25 cellular contexts compared by ENCODE assay signal in genomic region chr15:98523912-98524255, GRCh38.
"Had no signal": no experiment of that assay in that cellular context is flagged by ENCODE, and none has a peak within 500 bp of the region (broad histone marks: within the 10 kb centered on the region; RNA-seq: fewer than 3 reads in every experiment).

No MANE protein-coding gene starts in this region.

- H3K4me1 ChIP-seq: breast epithelium had no signal

- H3K36me3 ChIP-seq: breast epithelium, esophagus squamous epithelium, heart right ventricle had no signal

- H3K27ac ChIP-seq: epithelial cell of prostate, esophagus squamous epithelium, heart right ventricle, testis had no signal

- H3K36me3 Mint-ChIP-seq: activated CD8-positive, alpha-beta memory T cell treated with anti-CD3 and anti-CD28 coated beads, Interleukin-2, amount 10 ng/mL, durations not matched to agents 7 days and 5 days; activated naive CD4-positive, alpha-beta T cell treated with anti-CD3 and anti-CD28 coated beads, Interleukin-2, amount 50 U/mL, for 24 hours; natural killer cell treated with Interleukin-12 subunit alpha and Interleukin-12 subunit beta and Interleukin-15 and Interleukin-18, amount 100 ng/mL, for 72 hours had no signal

- H3K4me1 Mint-ChIP-seq: activated CD4-positive, alpha-beta T cell treated with anti-CD3 and anti-CD28 coated beads for 36 hours; activated naive CD8-positive, alpha-beta T cell treated with anti-CD3 and anti-CD28 coated beads, Interleukin-2, amount 50 U/mL, for 24 hours had no signal

- ATAC-seq: activated CD4-positive, alpha-beta T cell treated with anti-CD3 and anti-CD28 coated beads for 36 hours; activated CD8-positive, alpha-beta memory T cell treated with anti-CD3 and anti-CD28 coated beads, Interleukin-2, amount 10 ng/mL, durations not matched to agents 7 days and 5 days; activated CD8-positive, alpha-beta T cell treated with anti-CD3 and anti-CD28 coated beads, Interleukin-2, amount 10 ng/mL, durations not matched to agents 7 days and 5 days; activated naive CD8-positive, alpha-beta T cell treated with anti-CD3 and anti-CD28 coated beads, Interleukin-2, amount 50 U/mL, for 24 hours; natural killer cell treated with Interleukin-12 subunit alpha and Interleukin-12 subunit beta and Interleukin-15 and Interleukin-18, amount 100 ng/mL, for 72 hours; right cardiac atrium; stimulated activated naive CD8-positive, alpha-beta T cell treated with anti-CD3 and anti-CD28 coated beads, Interleukin-15, Interleukin-2, amounts not matched to agents 100 U/mL and 50 U/mL, for 24 hours had no signal

- H3K9me3 Mint-ChIP-seq: activated naive CD4-positive, alpha-beta T cell treated with anti-CD3 and anti-CD28 coated beads, Interleukin-2, amount 50 U/mL, for 24 hours; activated naive CD8-positive, alpha-beta T cell treated with anti-CD3 and anti-CD28 coated beads, Interleukin-2, amount 50 U/mL, for 24 hours; activated T-helper 2 cell treated with anti-CD3 and anti-CD28 coated beads, Interferon-gamma antibody, Interleukin-2, Interleukin-4, amounts not matched to agents 10 μg/mL and 5 μg/mL and 100 μg/mL, durations not matched to agents 14 hours and 24 hours and 36 hours; natural killer cell treated with Interleukin-12 subunit alpha and Interleukin-12 subunit beta and Interleukin-15 and Interleukin-18, amount 100 ng/mL, for 72 hours; T-helper 2 cell treated with Interferon-gamma antibody and Interleukin-4, amounts not matched to agents 5 μg/mL and 100 μg/mL, for 36 hours had no signal

- DNase-seq: activated CD4-positive, alpha-beta T cell treated with anti-CD3 and anti-CD28 coated beads for 36 hours; activated CD4-positive, CD25-positive, alpha-beta regulatory T cell; activated CD8-positive, alpha-beta memory T cell treated with anti-CD3 and anti-CD28 coated beads, Interleukin-2, amount 10 ng/mL, durations not matched to agents 7 days and 5 days; activated CD8-positive, alpha-beta T cell treated with anti-CD3 and anti-CD28 coated beads, Interleukin-2, amount 10 ng/mL, durations not matched to agents 7 days and 5 days; activated naive CD8-positive, alpha-beta T cell treated with anti-CD3 and anti-CD28 coated beads, Interleukin-2, amount 50 U/mL, for 24 hours; activated T-cell treated with anti-CD3 and anti-CD28 coated beads, Interleukin-2, amount 50 U/mL, for 48 hours; amygdala; central memory CD4-positive, alpha-beta T cell; effector CD4-positive, alpha-beta T cell; esophagus squamous epithelium; foreskin melanocyte; heart right ventricle; stimulated activated CD4-positive, alpha-beta T cell treated with anti-CD3 and anti-CD28 coated beads, Interleukin-12 subunit alpha, Interleukin-12 subunit beta, amount 100 ng/mL, for 4 hours; stimulated activated CD4-positive, alpha-beta T cell treated with anti-CD3 and anti-CD28 coated beads, Interleukin-4, amount 100 ng/mL, for 1 hour; stimulated activated naive CD8-positive, alpha-beta T cell treated with anti-CD3 and anti-CD28 coated beads, Interleukin-15, Interleukin-2, amounts not matched to agents 100 U/mL and 50 U/mL, for 24 hours; T-helper 1 cell; testis; trophoblast cell had no signal

- H3K4me3 ChIP-seq: breast epithelium, esophagus squamous epithelium, heart right ventricle, testis had no signal

- H3K27ac Mint-ChIP-seq: activated CD4-positive, alpha-beta T cell treated with anti-CD3 and anti-CD28 coated beads for 36 hours; activated CD8-positive, alpha-beta memory T cell treated with anti-CD3 and anti-CD28 coated beads, Interleukin-2, amount 10 ng/mL, durations not matched to agents 7 days and 5 days; activated CD8-positive, alpha-beta T cell treated with anti-CD3 and anti-CD28 coated beads, Interleukin-2, amount 10 ng/mL, durations not matched to agents 7 days and 5 days; activated naive CD4-positive, alpha-beta T cell treated with anti-CD3 and anti-CD28 coated beads, Interleukin-2, amount 50 U/mL, for 24 hours; activated naive CD8-positive, alpha-beta T cell treated with anti-CD3 and anti-CD28 coated beads, Interleukin-2, amount 50 U/mL, for 24 hours; activated T-helper 2 cell treated with anti-CD3 and anti-CD28 coated beads, Interferon-gamma antibody, Interleukin-2, Interleukin-4, amounts not matched to agents 10 μg/mL and 5 μg/mL and 100 μg/mL, durations not matched to agents 14 hours and 24 hours and 36 hours; natural killer cell treated with Interleukin-12 subunit alpha and Interleukin-12 subunit beta and Interleukin-15 and Interleukin-18, amount 100 ng/mL, for 72 hours; T-helper 2 cell treated with Interferon-gamma antibody and Interleukin-4, amounts not matched to agents 5 μg/mL and 100 μg/mL, for 36 hours had no signal

- H3K27me3 ChIP-seq: breast epithelium, esophagus squamous epithelium, testis had no signal

- H3K9me3 ChIP-seq: breast epithelium, esophagus squamous epithelium, heart right ventricle, testis had no signal

- H3K4me3 Mint-ChIP-seq: activated CD4-positive, alpha-beta T cell treated with anti-CD3 and anti-CD28 coated beads for 36 hours; activated CD8-positive, alpha-beta memory T cell treated with anti-CD3 and anti-CD28 coated beads, Interleukin-2, amount 10 ng/mL, durations not matched to agents 7 days and 5 days; activated CD8-positive, alpha-beta T cell treated with anti-CD3 and anti-CD28 coated beads, Interleukin-2, amount 10 ng/mL, durations not matched to agents 7 days and 5 days; activated naive CD4-positive, alpha-beta T cell treated with anti-CD3 and anti-CD28 coated beads, Interleukin-2, amount 50 U/mL, for 24 hours; activated naive CD8-positive, alpha-beta T cell treated with anti-CD3 and anti-CD28 coated beads, Interleukin-2, amount 50 U/mL, for 24 hours; natural killer cell treated with Interleukin-12 subunit alpha and Interleukin-12 subunit beta and Interleukin-15 and Interleukin-18, amount 100 ng/mL, for 72 hours; T-helper 2 cell treated with Interferon-gamma antibody and Interleukin-4, amounts not matched to agents 5 μg/mL and 100 μg/mL, for 36 hours had no signal
